Comparison of ENCODE assay signal across 21 cellular contexts in the genomic region with DNA sequence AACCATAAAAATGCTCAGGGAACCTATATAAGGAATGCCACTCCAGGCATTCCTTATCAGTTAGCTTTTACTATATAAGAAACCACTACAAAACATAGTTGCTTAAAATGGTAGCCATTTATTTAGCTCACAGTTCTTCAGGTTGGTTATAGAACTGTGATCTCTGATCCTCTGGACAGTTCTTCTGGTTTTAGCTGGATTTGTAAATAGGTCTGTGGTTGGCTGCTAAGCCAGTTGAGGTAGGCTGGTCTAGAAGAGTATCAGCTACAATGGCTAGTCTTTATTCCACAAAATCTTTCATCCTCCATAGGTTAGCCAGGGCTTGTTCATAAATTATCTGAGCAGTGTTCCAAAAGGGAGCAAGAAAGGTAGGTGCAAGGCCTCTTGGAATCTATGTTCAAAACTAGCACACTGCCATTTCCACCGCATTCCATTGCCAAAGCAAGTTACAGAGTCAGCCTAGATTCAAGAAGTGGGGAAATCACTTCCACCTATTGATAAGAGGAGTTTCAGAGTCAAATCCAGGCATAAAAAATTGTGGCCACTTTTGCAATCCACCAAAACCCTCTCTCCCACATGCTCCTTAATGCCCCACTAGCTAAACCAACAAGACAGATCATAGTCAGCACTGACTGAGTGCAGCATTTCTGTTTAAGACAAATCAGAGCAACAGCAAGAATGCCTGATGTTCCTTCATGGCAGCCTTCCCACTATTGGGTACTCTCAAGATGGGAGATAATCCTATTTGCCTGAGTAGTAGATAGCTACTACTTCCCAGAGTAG.
A peak's percentile ranks its signal among the peaks of the same experiment; 100 is the strongest.
DNase-seq lines count a peak whose midpoint lies in the region; ATAC-seq and TF ChIP-seq lines count a peak whose summit lies in the region.
"Had no signal": no experiment of that assay in that cellular context is flagged by ENCODE, and none has a peak within 500 bp of the region (broad histone marks: within the 10 kb centered on the region; RNA-seq: fewer than 3 reads in every experiment).

No MANE protein-coding gene starts in this region.

- no peak for DNase-seq in Calu3
- no peak for DNase-seq in PC-9
- peak; percentile 50 for DNase-seq in fibroblast of pulmonary artery (ENCODE audit: low read depth)
- DNase-seq in osteoblast (ENCODE audit: insufficient read length, low spot score, missing footprints) = no peak
- no peak for DNase-seq in GM20000 (ENCODE audit: low spot score)
- no peak for DNase-seq in NCI-H1417 treated with DMSO at 0.1 percent for 48 hours (lab: John Stamatoyannopoulos, UW)
- DNase-seq in dermis blood vessel endothelial cell = no peak
- DNase-seq: activated B cell treated with CpG ODN at 0.5 μM for 24 hours; activated effector memory CD4-positive, alpha-beta T cell treated with anti-CD3 and anti-CD28 coated beads, Interleukin-2, amount 50 U/mL, for 16 hours; anterior cingulate cortex; BE2C; DMS 273 treated with DMSO at 0.1 percent for 48 hours; head of caudate nucleus; KBM-7; NCI-H1436 treated with DMSO at 0.1 percent for 48 hours; NCI-H510A treated with DMSO at 0.1 percent for 48 hours; Peyer's patch had no signal

- H4K20me1 ChIP-seq in PC-9 (ENCODE audit: insufficient read depth) (no peaks in the 10 kb centered on the region), osteoblast (ENCODE audit: insufficient read depth, low read length) (no peaks in the 10 kb centered on the region)

- no peak overlapping the region for H3K4me3 ChIP-seq in PC-9
- no peak overlapping the region for H3K4me3 ChIP-seq in fibroblast of pulmonary artery (replicated peaks; ENCODE audit: low read depth, low read length)
- no peak overlapping the region for H3K4me3 ChIP-seq in osteoblast (ENCODE audit: insufficient read depth, low read length)
- H3K4me3 ChIP-seq: coronary artery, Peyer's patch, vagina had no signal

- H3K27ac ChIP-seq in PC-9 (peak overlapping the region; percentile 92), osteoblast (ENCODE audit: low read depth, low read length) (peak overlapping the region; percentile 97)
- H3K27ac ChIP-seq: coronary artery, Peyer's patch, vagina had no signal

- H3K36me3 ChIP-seq in PC-9 (ENCODE audit: low read depth) (no peaks in the 10 kb centered on the region; the same call in 1 of the 2 replicates), osteoblast (ENCODE audit: insufficient read depth, low read length) (no peaks in the 10 kb centered on the region)
- H3K36me3 ChIP-seq: BE2C, Peyer's patch, vagina had no signal

- no peaks in the 10 kb centered on the region for H3K27me3 Mint-ChIP-seq in Calu3 (ENCODE audit: unreplicated experiment)
- H3K27me3 Mint-ChIP-seq: stimulated activated naive CD8-positive, alpha-beta T cell treated with anti-CD3 and anti-CD28 coated beads, Interleukin-15, Interleukin-2, amounts not matched to agents 100 ng/mL and 50 ng/mL, for 24 hours had no signal

- ATAC-seq in HG03139 (IDR thresholded peaks at IDR 0.05; ENCODE audit: unreplicated experiment) = no peak

- no peaks in the 10 kb centered on the region for H3K27me3 ChIP-seq in PC-9 (ENCODE audit: insufficient read depth, low read depth)
- no peaks in the 10 kb centered on the region for H3K27me3 ChIP-seq in osteoblast (ENCODE audit: insufficient read depth, low read length)
- H3K27me3 ChIP-seq: BE2C, Peyer's patch, vagina had no signal

- H3K9me3 ChIP-seq in PC-9 (ENCODE audit: insufficient read depth, low read depth) (peaks cover 24% of the 10 kb centered on the region), osteoblast (ENCODE audit: low read depth, low read length) (no peaks in the 10 kb centered on the region)
- H3K9me3 ChIP-seq: BE2C, vagina had no signal

- no peaks in the 10 kb centered on the region for H3K9me2 ChIP-seq in PC-9 (ENCODE audit: insufficient read depth)

- H3K4me1 ChIP-seq in PC-9 (replicated peaks; ENCODE audit: insufficient read depth) (peaks cover 45% of the 10 kb centered on the region), osteoblast (ENCODE audit: insufficient read depth, low read length) (peaks cover 53% of the 10 kb centered on the region)
- H3K4me1 ChIP-seq: BE2C had no signal

- BruUV-seq in Calu3 (replicated peaks; lab: Mats Ljungman, UMichigan) (TSS peak; percentile 90), PC-9 (replicated peaks; lab: Mats Ljungman, UMichigan) (TSS peak; percentile 74)

- H2AFZ ChIP-seq in PC-9 = no peak overlapping the region
- H2AFZ ChIP-seq in osteoblast (ENCODE audit: low read length) = no peak overlapping the region

- POLR2A ChIA-PET in PC-9 (lab: Charles Lee; ENCODE audit: unreplicated experiment) = interaction anchor here (0.5 to 0.6 kb wide), 2 partner anchors 169 to 850 kb away, joined by 3 to 8 read pairs; no protein-coding TSS in a partner anchor

- TF ChIP-seq CTCF in Calu3 (IDR thresholded peaks at IDR 0.05; ENCODE audit: unreplicated experiment) (no peak), PC-9 (conservative IDR thresholded peaks at IDR 0.05) (no peak), fibroblast of pulmonary artery (IDR thresholded peaks at IDR 0.05; ENCODE audit: low read length, missing control alignments) (no peak), osteoblast (IDR thresholded peaks at IDR 0.05; ENCODE audit: extremely low read depth, low read depth, low read length) (no peak), GM20000 (IDR thresholded peaks at IDR 0.05; ENCODE audit: extremely low read depth, missing control alignments) (no peak)

- H3F3A ChIP-seq in PC-9 (ENCODE audit: insufficient read depth, low read depth) = peaks cover 35% of the 10 kb centered on the region; the same call in 1 of the 2 replicates

- peak overlapping the region; percentile 86 for H3K27ac Mint-ChIP-seq in Calu3 (ENCODE audit: unreplicated experiment)
- H3K27ac Mint-ChIP-seq: activated B cell treated with CpG ODN at 0.5 μM for 24 hours; stimulated activated naive CD8-positive, alpha-beta T cell treated with anti-CD3 and anti-CD28 coated beads, Interleukin-15, Interleukin-2, amounts not matched to agents 100 ng/mL and 50 ng/mL, for 24 hours had no signal

- intact Hi-C loops in Calu3 (cut with micrococcal nuclease; ENCODE audit: unreplicated experiment) (loop anchor here (1.0 to 10.0 kb wide), 7 partner anchors 20 to 536 kb away; no protein-coding TSS in a partner anchor), PC-9 (cut with micrococcal nuclease; ENCODE audit: unreplicated experiment) (loop anchor here (1.0 to 5.0 kb wide), 7 partner anchors 9 to 536 kb away; partner anchors contain the start of gene IRS1)

- H3K4me3 Mint-ChIP-seq in Calu3 (ENCODE audit: low read depth, unreplicated experiment) = peak overlapping the region; percentile 5
- H3K4me3 Mint-ChIP-seq: activated B cell treated with CpG ODN at 0.5 μM for 24 hours; stimulated activated naive CD8-positive, alpha-beta T cell treated with anti-CD3 and anti-CD28 coated beads, Interleukin-15, Interleukin-2, amounts not matched to agents 100 ng/mL and 50 ng/mL, for 24 hours had no signal

- H3K9me3 Mint-ChIP-seq in Calu3 (ENCODE audit: low read depth, unreplicated experiment) = peaks cover 3% of the 10 kb centered on the region

- peaks cover 21% of the 10 kb centered on the region for H3K36me3 Mint-ChIP-seq in Calu3 (ENCODE audit: insufficient read depth, unreplicated experiment)

- CTCF ChIA-PET in Calu3 (lab: Charles Lee) = interaction anchor here (0.7 to 1.8 kb wide), 3 partner anchors 46 to 150 kb away, joined by 4 to 5 read pairs (median 5); no protein-coding TSS in a partner anchor
- CTCF ChIA-PET in PC-9 (lab: Charles Lee) = interaction anchor here (0.7 to 1.2 kb wide), 3 partner anchors 169 to 468 kb away, joined by 3 to 4 read pairs (median 3); no protein-coding TSS in a partner anchor

- H3K79me2 ChIP-seq in PC-9 (ENCODE audit: low read depth) (no peaks in the 10 kb centered on the region), osteoblast (ENCODE audit: insufficient read depth, low read length) (no peaks in the 10 kb centered on the region)

- peaks cover 68% of the 10 kb centered on the region for H3K4me1 Mint-ChIP-seq in Calu3 (ENCODE audit: low read depth, unreplicated experiment)
- H3K4me1 Mint-ChIP-seq: activated B cell treated with CpG ODN at 0.5 μM for 24 hours had no signal

- H3K4me2 ChIP-seq in PC-9 (peak overlapping the region; percentile 56), osteoblast (ENCODE audit: insufficient read depth, low read length) (peak overlapping the region; percentile 75)
